ENCODE assay signal across 14 cellular contexts in genomic region chr2:10237392-10238321, GRCh38.
DNase-seq lines count a peak whose midpoint lies in the region; ATAC-seq, FAIRE-seq and TF ChIP-seq lines count a peak whose summit lies in the region.
"Had no signal": no experiment of that assay in that cellular context is flagged by ENCODE, and none has a peak within 500 bp of the region (broad histone marks: within the 10 kb centered on the region; RNA-seq: fewer than 3 reads in every experiment).

No MANE protein-coding gene starts in this region.

- H3K9me3 Mint-ChIP-seq in endodermal cell: no peaks in the 10 kb centered on the region
- H3K9me3 Mint-ChIP-seq: CD4-positive, alpha-beta memory T cell had no signal

- H3K27ac ChIP-seq in RWPE2 (ENCODE audit: poor library complexity, severe bottlenecking) (no peak overlapping the region), endodermal cell (ENCODE audit: low read depth, low read length) (no peak overlapping the region), right lobe of liver (no peak overlapping the region), spleen (peak overlapping the region in 1 of 8 donors; percentile 42)
- H3K27ac ChIP-seq: GM23248 had no signal

- H3K27me3 ChIP-seq in RWPE2 (ENCODE audit: insufficient read depth, poor library complexity, severe bottlenecking) (no peaks in the 10 kb centered on the region), endodermal cell (ENCODE audit: control insufficient read depth, insufficient read depth, low read length, poor library complexity, severe bottlenecking) (no peaks in the 10 kb centered on the region), right lobe of liver (no peaks in the 10 kb centered on the region), spleen (replicated peaks in 1 of 7) (peaks cover 0 to 35% (median 0%) of the 10 kb centered on the region in 7 donors)

- H3K9me3 ChIP-seq in RWPE2 (ENCODE audit: severe bottlenecking) (no peaks in the 10 kb centered on the region), endodermal cell (ENCODE audit: control insufficient read depth, low read length) (no peaks in the 10 kb centered on the region), right lobe of liver (no peaks in the 10 kb centered on the region), spleen (no peaks in the 10 kb centered on the region)

- H3K4me3 ChIP-seq in RWPE2 (ENCODE audit: severe bottlenecking): no peak overlapping the region
- H3K4me3 ChIP-seq in endodermal cell (ENCODE audit: low read length): no peak overlapping the region
- H3K4me3 ChIP-seq in right lobe of liver: no peak overlapping the region
- H3K4me3 ChIP-seq in spleen: no peak overlapping the region
- H3K4me3 ChIP-seq: GM23248, K562 had no signal

- peaks cover 3% of the 10 kb centered on the region for H3K27me3 Mint-ChIP-seq in endodermal cell (ENCODE audit: insufficient read depth)
- H3K27me3 Mint-ChIP-seq: CD4-positive, alpha-beta memory T cell had no signal

- no peak overlapping the region for H3K4me3 Mint-ChIP-seq in endodermal cell
- H3K4me3 Mint-ChIP-seq: B cell; CD4-positive, alpha-beta memory T cell had no signal

- TF ChIP-seq CTCF in RWPE2 (IDR thresholded peaks at IDR 0.05; ENCODE audit: poor library complexity, severe bottlenecking): no peak
- TF ChIP-seq CTCF in endodermal cell (conservative IDR thresholded peaks at IDR 0.05): no peak
- TF ChIP-seq CTCF in right lobe of liver (IDR thresholded peaks at IDR 0.05): no peak
- no peak for TF ChIP-seq CTCF in spleen (IDR thresholded peaks at IDR 0.05 in 8 of 11, conservative IDR thresholded peaks at IDR 0.05 in 3 of 11)

- no peak overlapping the region for H3K27ac Mint-ChIP-seq in endodermal cell
- H3K27ac Mint-ChIP-seq: B cell had no signal

- intact Hi-C loops in right lobe of liver (cut with DNase I): no loop called here
- intact Hi-C loops in spleen (cut with DNase I; ENCODE audit: low total_unique reads): no loop called here

- TF ChIP-seq POLR2A in right lobe of liver (IDR thresholded peaks at IDR 0.05) (no peak), spleen (IDR thresholded peaks at IDR 0.05) (no peak)

- H3K4me1 ChIP-seq in RWPE2 (ENCODE audit: insufficient read depth, poor library complexity, severe bottlenecking) (no peaks in the 10 kb centered on the region), endodermal cell (ENCODE audit: control insufficient read depth, insufficient read depth, low read length) (no peaks in the 10 kb centered on the region), right lobe of liver (no peaks in the 10 kb centered on the region), spleen (peaks cover 0 to 42% (median 2%) of the 10 kb centered on the region in 6 donors)

- H3K36me3 Mint-ChIP-seq in endodermal cell (ENCODE audit: low read depth): no peaks in the 10 kb centered on the region
- H3K36me3 Mint-ChIP-seq: CD4-positive, alpha-beta memory T cell had no signal

- FAIRE-seq in RCC 7860 (lab: Jason Lieb, UNC): no peak
- FAIRE-seq: K562 had no signal

- ATAC-seq in RWPE2 (ENCODE audit: low read depth) (peak; percentile 13; the same call in 2 of the 3 replicates), right lobe of liver (peak; percentile 41 to 62 (median 57))
- ATAC-seq: K562 had no signal

- no peaks in the 10 kb centered on the region for H3K4me1 Mint-ChIP-seq in endodermal cell
- H3K4me1 Mint-ChIP-seq: B cell had no signal

- WGBS in endodermal cell (ENCODE audit: insufficient coverage in 1 of 2, insufficient read length in 1 of 2), 2 experiments: 87 to 95% methylated on average over 18 to 28 of the region's 28 CpGs
- 68% methylated on average over 4 of the region's 28 CpGs for WGBS in right lobe of liver (ENCODE audit: insufficient coverage, low coverage, low lambda C conversion rate, missing lambda C conversion rate)
- 71 to 84% (median 75%) methylated on average over 15 to 28 of the region's 28 CpGs for WGBS in spleen, 5 donors

- H3K36me3 ChIP-seq in RWPE2 (ENCODE audit: low read depth): no peaks in the 10 kb centered on the region
- H3K36me3 ChIP-seq in endodermal cell (ENCODE audit: control insufficient read depth, insufficient read depth, low read length): no peaks in the 10 kb centered on the region
- no peaks in the 10 kb centered on the region for H3K36me3 ChIP-seq in right lobe of liver
- H3K36me3 ChIP-seq in spleen: no peaks in the 10 kb centered on the region

- DNase-seq in RWPE2 (ENCODE audit: low spot score): peak; percentile 24
- DNase-seq in endodermal cell: peak; percentile 38
- DNase-seq in right lobe of liver: peak in 2 of 3 donors; percentile 20 to 44
- peak; percentile 69 for DNase-seq in spleen
- DNase-seq in stimulated activated CD4-positive, alpha-beta T cell treated with anti-CD3 and anti-CD28 coated beads, Interleukin-4, amount 100 ng/mL, for 4 hours: no peak
- no peak for DNase-seq in NCI-H1092 treated with DMSO at 0.1 percent for 48 hours (lab: John Stamatoyannopoulos, UW)
- no peak for DNase-seq in RCC 7860 (ENCODE audit: low spot score)
- DNase-seq: CD4-positive, alpha-beta memory T cell; GF-D8; GM23248; NCI-H1048; NCI-H1694 treated with DMSO at 0.1 percent for 48 hours had no signal

- no peak overlapping the region for H3K9ac ChIP-seq in endodermal cell (ENCODE audit: extremely low read depth, low read length, poor library complexity, severe bottlenecking)
- H3K9ac ChIP-seq: GM23248 had no signal

Comparison
In these comparisons a context has a peak if more than half of its experiments do, and no peak if none do; other contexts are left out.
1. DNase-seq: peak in RWPE2 (single experiment), endodermal cell (single experiment), right lobe of liver (2 of 3) and spleen (single experiment); none in stimulated activated CD4-positive, alpha-beta T cell treated with anti-CD3 and anti-CD28 coated beads, Interleukin-4, amount 100 ng/mL, for 4 hours (0 of 2), NCI-H1092 treated with DMSO at 0.1 percent for 48 hours (single experiment) and RCC 7860 (single experiment).